Comparison of ENCODE assay signal across 25 cellular contexts in the genomic region with DNA sequence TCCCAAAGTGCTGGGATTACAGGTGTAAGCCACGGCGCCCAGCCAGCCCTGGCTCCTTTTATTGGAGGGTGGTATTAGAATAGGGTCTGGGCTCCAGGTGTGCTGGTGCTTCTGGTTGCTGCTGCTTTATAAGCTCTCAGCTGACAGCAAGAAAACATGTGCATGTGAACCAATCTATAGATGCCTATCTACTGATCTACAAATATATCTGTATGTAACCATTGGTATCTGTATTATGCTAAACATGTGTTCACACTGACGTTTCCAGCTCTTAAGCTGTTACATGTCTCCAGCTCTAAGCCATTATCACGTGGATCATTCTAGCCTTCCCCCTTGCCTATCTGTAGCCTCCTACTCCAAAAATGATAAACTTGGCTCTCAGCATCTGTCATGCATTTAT.
"Had no signal": no experiment of that assay in that cellular context is flagged by ENCODE, and none has a peak within 500 bp of the region (broad histone marks: within the 10 kb centered on the region; RNA-seq: fewer than 3 reads in every experiment).

No MANE protein-coding gene starts in this region.

- H3K4me3 Mint-ChIP-seq: dendritic cell treated with granulocyte-macrophage colony-stimulating factor and Interleukin-4, amounts not matched to agents 40 ng/mL and 50 ng/mL, for 4 days; effector memory CD8-positive, alpha-beta T cell; endodermal cell had no signal

- H3K36me3 ChIP-seq: colonic mucosa, esophagus muscularis mucosa, esophagus squamous epithelium, gastrocnemius medialis, gastroesophageal sphincter, heart left ventricle, heart right ventricle had no signal

- H3K27me3 ChIP-seq: colonic mucosa, dorsolateral prefrontal cortex, esophagus muscularis mucosa, esophagus squamous epithelium, foreskin keratinocyte, gastrocnemius medialis, gastroesophageal sphincter, heart left ventricle, heart right ventricle had no signal

- H3K27ac Mint-ChIP-seq: dendritic cell treated with granulocyte-macrophage colony-stimulating factor and Interleukin-4, amounts not matched to agents 40 ng/mL and 50 ng/mL, for 4 days; effector memory CD8-positive, alpha-beta T cell; endodermal cell had no signal

- H3K27ac ChIP-seq: colonic mucosa, coronary artery, dorsolateral prefrontal cortex, epithelial cell of prostate, esophagus muscularis mucosa, esophagus squamous epithelium, foreskin keratinocyte, gastrocnemius medialis, gastroesophageal sphincter, heart left ventricle, heart right ventricle had no signal

- H3K4me1 ChIP-seq: colonic mucosa, foreskin keratinocyte had no signal

- H3K4me3 ChIP-seq: colonic mucosa, coronary artery, dorsolateral prefrontal cortex, esophagus muscularis mucosa, esophagus squamous epithelium, gastrocnemius medialis, gastroesophageal sphincter, heart left ventricle, heart right ventricle had no signal

- H3K9me3 ChIP-seq: colonic mucosa, esophagus muscularis mucosa, esophagus squamous epithelium, gastrocnemius medialis, gastroesophageal sphincter, heart left ventricle, heart right ventricle had no signal

- DNase-seq: colonic mucosa; cortex of kidney; dermis blood vessel endothelial cell; dorsolateral prefrontal cortex; effector CD4-positive, alpha-beta T cell; effector CD8-positive, alpha-beta T cell; effector memory CD4-positive, alpha-beta T cell; effector memory CD8-positive, alpha-beta T cell; endodermal cell; erythroblast; esophagus squamous epithelium; foreskin fibroblast; foreskin keratinocyte; foreskin melanocyte; gastrocnemius medialis; glutamatergic neuron; head of caudate nucleus; heart left ventricle; heart right ventricle had no signal

- ATAC-seq: effector memory CD8-positive, alpha-beta T cell; esophagus mucosa; foreskin keratinocyte; gastrocnemius medialis; gastroesophageal sphincter; heart left ventricle; heart right ventricle had no signal

- H3K27me3 Mint-ChIP-seq: dendritic cell treated with granulocyte-macrophage colony-stimulating factor and Interleukin-4, amounts not matched to agents 40 ng/mL and 50 ng/mL, for 4 days; effector memory CD8-positive, alpha-beta T cell had no signal

- H3K9me3 Mint-ChIP-seq: dendritic cell treated with granulocyte-macrophage colony-stimulating factor and Interleukin-4, amounts not matched to agents 40 ng/mL and 50 ng/mL, for 4 days; effector memory CD8-positive, alpha-beta T cell; endodermal cell had no signal
